Comparison of ENCODE assay signal across 9 cellular contexts in genomic region chr22:21940521-21940920, GRCh38. TPM values are rescaled to one million over a fixed set of nuclear protein-coding genes. Genes with fewer than 3 reads are reported as not detected.
DNase-seq lines count a peak whose midpoint lies in the region; ATAC-seq and TF ChIP-seq lines count a peak whose summit lies in the region.
"Had no signal": no experiment of that assay in that cellular context is flagged by ENCODE, and none has a peak within 500 bp of the region (broad histone marks: within the 10 kb centered on the region; RNA-seq: fewer than 3 reads in every experiment).

No MANE protein-coding gene starts in this region.

- peak overlapping the region in 1 of 3 donors; percentile 11 for H3K9ac ChIP-seq in skeletal muscle tissue (ENCODE audit: low read depth in 1 of 3, low read length in 3 of 3)

- DNase-seq in GF-D8 (lab: John Stamatoyannopoulos, UW) = peak; percentile 28
- DNase-seq in SJCRH30 = peak in 1 of 2 experiments; percentile 45
- no peak for DNase-seq in esophagus squamous epithelium (lab: John Stamatoyannopoulos, UW)
- DNase-seq in COLO668 (lab: John Stamatoyannopoulos, UW; ENCODE audit: unreplicated experiment) = no peak
- no peak for DNase-seq in NCI-H1048 (lab: John Stamatoyannopoulos, UW)
- DNase-seq in NCI-H1417 (lab: John Stamatoyannopoulos, UW) = no peak
- DNase-seq: NCI-H2081 had no signal

- no peak for ATAC-seq in GM21381 (IDR thresholded peaks at IDR 0.05; ENCODE audit: unreplicated experiment)

- no peaks in the 10 kb centered on the region for H3K9me3 ChIP-seq in SJCRH30 (replicated peaks)
- H3K9me3 ChIP-seq in esophagus squamous epithelium = no peaks in the 10 kb centered on the region
- no peaks in the 10 kb centered on the region for H3K9me3 ChIP-seq in skeletal muscle tissue (ENCODE audit: control insufficient read depth in 3 of 3, low read length in 3 of 3)

- H3K27ac ChIP-seq in SJCRH30 (0 out of 2 replicates have a peak overlapping the region, but pooled peaks have one; percentile 9), esophagus squamous epithelium (peak overlapping the region; percentile 92 to 96 (median 96)), skeletal muscle tissue (ENCODE audit: low read depth, low read length) (peak overlapping the region; percentile 87)

- no peak for TF ChIP-seq CTCF in esophagus squamous epithelium (IDR thresholded peaks at IDR 0.05)

- no peak overlapping the region for H3K4me3 ChIP-seq in SJCRH30
- no peak overlapping the region for H3K4me3 ChIP-seq in esophagus squamous epithelium
- no peak overlapping the region for H3K4me3 ChIP-seq in skeletal muscle tissue (ENCODE audit: low read length in 3 of 3)

- H3K27me3 ChIP-seq in SJCRH30 (no peaks in the 10 kb centered on the region), esophagus squamous epithelium (no peaks in the 10 kb centered on the region), skeletal muscle tissue (ENCODE audit: control insufficient read depth in 3 of 3, insufficient read depth in 3 of 3, low read length in 3 of 3) (no peaks in the 10 kb centered on the region)

- H3K4me1 ChIP-seq in SJCRH30 (peaks cover 46% of the 10 kb centered on the region), esophagus squamous epithelium (peaks cover 56 to 100% (median 84%) of the 10 kb centered on the region in 3 donors), skeletal muscle tissue (ENCODE audit: control insufficient read depth in 3 of 3, insufficient read depth in 3 of 3, low read length in 3 of 3) (peaks cover 88 to 90% (median 88%) of the 10 kb centered on the region in 3 donors)

- no peak for TF ChIP-seq POLR2A in esophagus squamous epithelium (IDR thresholded peaks at IDR 0.05)

- WGBS in esophagus squamous epithelium, 2 donors = 53 to 90% methylated on average over 2 to 3 of the region's 3 CpGs

- H3K36me3 ChIP-seq in SJCRH30 (peaks cover 15% of the 10 kb centered on the region), esophagus squamous epithelium (peaks cover 13 to 58% (median 14%) of the 10 kb centered on the region in 3 donors), skeletal muscle tissue (ENCODE audit: control insufficient read depth in 3 of 3, insufficient read depth in 3 of 3, low read length in 3 of 3) (peaks cover 18 to 23% (median 19%) of the 10 kb centered on the region in 3 donors)

- intact Hi-C loops in esophagus squamous epithelium (cut with DNase I) = no loop called here

RNA-seq across cellular contexts. Expression of gene PPM1F, which starts 12.1 kb away (rescaled TPM):
- total RNA-seq in SJCRH30 (2014; rRNA removed; shearing (Covaris generic)) = 47.8 and 49.4 TPM in 2 replicates
- total RNA-seq in esophagus squamous epithelium (10 to 100 TPM; 22.2 to 39.7 (median 25.9) TPM), skeletal muscle tissue (38.6 TPM)

RNA-seq across cellular contexts. Expression of gene TOP3B, which starts 42.1 kb away (rescaled TPM):
- 28.5 and 33.8 TPM in 2 replicates for total RNA-seq in SJCRH30 (2014; rRNA removed; shearing (Covaris generic))
- 10 to 100 TPM in 3 of 4 donors, 1 to 10 TPM in 1; 4.6 to 36.6 (median 23.4) TPM for total RNA-seq in esophagus squamous epithelium
- total RNA-seq in skeletal muscle tissue = 14.1 TPM

Comparison
In these comparisons a context has a peak if more than half of its experiments do, and no peak if none do; other contexts are left out.
1. H3K27ac ChIP-seq: peak in every context shown above with its lines; median percentile 96 in esophagus squamous epithelium; 87 in skeletal muscle tissue; 9 in SJCRH30.